7 cellular contexts compared by ENCODE assay signal in the genomic region with DNA sequence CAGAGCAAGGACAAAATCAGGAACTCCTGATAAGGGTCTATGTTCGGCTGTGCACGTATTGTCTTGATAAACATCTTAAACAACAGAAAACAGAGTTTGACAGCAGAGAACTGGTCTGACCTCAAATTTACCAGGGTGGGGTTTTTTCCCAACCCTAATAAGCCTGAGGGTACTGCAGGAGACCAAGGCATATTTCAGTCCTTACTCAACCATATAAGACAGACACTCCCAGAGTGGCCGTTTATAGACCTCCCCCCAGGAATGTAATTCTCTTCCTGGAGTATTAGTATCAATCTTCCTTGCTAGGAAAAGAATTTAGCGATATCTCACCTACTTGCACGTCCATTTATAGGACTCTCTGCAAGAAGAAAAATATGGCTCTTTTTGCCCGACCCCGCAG. TPM values are rescaled to one million over a fixed set of nuclear protein-coding genes. Genes with fewer than 3 reads are reported as not detected.
DNase-seq lines count a peak whose midpoint lies in the region; ATAC-seq and TF ChIP-seq lines count a peak whose summit lies in the region.
"Not testable (repeated sequence)": the region's sequence is repeated elsewhere in the genome, so short reads cannot be mapped to it uniquely, and the experiment has no call there.
"Had no signal": no experiment of that assay in that cellular context is flagged by ENCODE, and none has a peak within 500 bp of the region (broad histone marks: within the 10 kb centered on the region; RNA-seq: fewer than 3 reads in every experiment).

No MANE protein-coding gene starts in this region.

- not testable (repeated sequence) for ATAC-seq in DND-41 (ENCODE audit: insufficient read depth, low read depth); lung (ENCODE audit: insufficient read depth, low FRiP score)

- not testable (repeated sequence) for H3K4me2 ChIP-seq in DND-41 (ENCODE audit: insufficient read depth, low read length)

- TF ChIP-seq POLR2A in erythroblast (IDR thresholded peaks at IDR 0.05; ENCODE audit: low read length) = not testable (repeated sequence)

- CTCF ChIA-PET in HEK293 (lab: Yijun Ruan, JAX) = interaction anchor here (0.7 to 5.1 kb wide), 2 partner anchors 104 to 671 kb away, joined by 4 to 27 read pairs; no protein-coding TSS in a partner anchor

- peaks cover 16% of the 10 kb centered on the region for H3K9me3 ChIP-seq in DND-41 (ENCODE audit: insufficient read depth, low read length, severe bottlenecking)
- not testable (repeated sequence) for H3K9me3 ChIP-seq in HEK293 (ENCODE audit: control insufficient read depth, insufficient read depth, low read depth, low read length); lung (ENCODE audit: control insufficient read depth in 2 of 2, insufficient read depth in 1 of 2, low read length in 1 of 2)
- H3K9me3 ChIP-seq in WERI-Rb-1 (ENCODE audit: severe bottlenecking) = peaks cover 28% of the 10 kb centered on the region

- not testable (repeated sequence) for H3K4me3 ChIP-seq in DND-41 (ENCODE audit: low read depth in 1 of 2, low read length in 2 of 2); HEK293 (ENCODE audit: low read depth, low read length); WERI-Rb-1 (ENCODE audit: low read depth, low read length); lung

- WGBS in lung, 2 donors = 90% methylated on average over 7 of the region's 7 CpGs

- not testable (repeated sequence) for H4K20me1 ChIP-seq in DND-41 (ENCODE audit: insufficient read depth, low read length)

- H3K9ac ChIP-seq in DND-41 (ENCODE audit: low read depth, low read length) = not testable (repeated sequence)

- H3K36me3 ChIP-seq in DND-41 (ENCODE audit: insufficient read depth, low read length); HEK293 (ENCODE audit: control insufficient read depth in 2 of 2, insufficient read depth in 1 of 2, low read length in 2 of 2); WERI-Rb-1; lung (ENCODE audit: control insufficient read depth in 2 of 2, insufficient read depth in 2 of 2, low read length in 2 of 2): not testable (repeated sequence)

- H2AFZ ChIP-seq in DND-41 (ENCODE audit: low read depth, low read length) = not testable (repeated sequence)

- POLR2A ChIA-PET in HEK293 (lab: Yijun Ruan, JAX) = not testable (repeated sequence)

- not testable (repeated sequence) for H3K79me2 ChIP-seq in DND-41 (ENCODE audit: insufficient read depth, low read length)

- not testable (repeated sequence) for H3K27ac ChIP-seq in DND-41 (ENCODE audit: low read length); HEK293 (ENCODE audit: extremely low read depth, low read depth, low read length); WERI-Rb-1; lung (ENCODE audit: low read depth in 1 of 2, low read length in 1 of 2)

- DNase-seq in DND-41 (peak; percentile 20), NCI-H82 (lab: John Stamatoyannopoulos, UW) (peak; percentile 42), WERI-Rb-1 (peak; percentile 42), erythroblast (lab: John Stamatoyannopoulos, UW) (peak; percentile 27 to 47), lung (ENCODE audit: low spot score) (peak; percentile 22)

- not testable (repeated sequence) for TF ChIP-seq CTCF in DND-41 (IDR thresholded peaks at IDR 0.05; ENCODE audit: borderline replicate concordance, extremely low read depth, low read length, poor library complexity, severe bottlenecking); HEK293 (tag by site-specific recombination; IDR thresholded peaks at IDR 0.05); WERI-Rb-1 (IDR thresholded peaks at IDR 0.05; ENCODE audit: low read depth, low read length); lung (IDR thresholded peaks at IDR 0.05; ENCODE audit: control extremely low read depth, extremely low read depth)

- not testable (repeated sequence) for H3K27me3 ChIP-seq in DND-41 (ENCODE audit: insufficient read depth, low read length, poor library complexity); WERI-Rb-1 (ENCODE audit: insufficient read depth, low read depth, severe bottlenecking); lung (ENCODE audit: control insufficient read depth, insufficient read depth)

- not testable (repeated sequence) for H3K4me1 ChIP-seq in DND-41 (ENCODE audit: insufficient read depth, low read length); HEK293 (ENCODE audit: control insufficient read depth, insufficient read depth, low read length); lung (ENCODE audit: control insufficient read depth in 2 of 2, insufficient read depth in 2 of 2, low read length in 2 of 2)

TF ChIP-seq in HEK293, 187 proteins besides CTCF, POLR2A, EP300 and RAD21:
- TF ChIP-seq SETDB1 (IDR thresholded peaks at IDR 0.05; ENCODE audit: insufficient read length, low read length) (peak; percentile 79), ZNF626 (tag by site-specific recombination; IDR thresholded peaks at IDR 0.05) (peak; percentile 63; the same call in 1 of the 2 replicates)

RNA-seq across cellular contexts. Expression of a gene that starts 32.5 kb away (rescaled TPM):
- 10 to 100 TPM; 12.6 to 18.6 TPM for total RNA-seq in lung
- 10 to 100 TPM in 1 of 2 donors, 1 to 10 TPM in 1; 3.7 to 10.6 TPM for polyA plus RNA-seq in lung
- total RNA-seq: CD4-positive, alpha-beta memory T cell had no signal

RNA-seq across cellular contexts. Expression of a gene that starts 45.0 kb away (rescaled TPM):
- total RNA-seq in lung = 10 to 100 TPM; 14.4 to 37.0 TPM
- polyA plus RNA-seq in lung = 10 to 100 TPM in 1 of 2 donors, 1 to 10 TPM in 1; 7.9 to 11.1 TPM
